ENCODE assay signal across 18 cellular contexts in genomic region chr2:196284901-196285589, GRCh38.
DNase-seq lines count a peak whose midpoint lies in the region; ATAC-seq, FAIRE-seq and TF ChIP-seq lines count a peak whose summit lies in the region.
"Had no signal": no experiment of that assay in that cellular context is flagged by ENCODE, and none has a peak within 500 bp of the region (broad histone marks: within the 10 kb centered on the region; RNA-seq: fewer than 3 reads in every experiment).

No MANE protein-coding gene starts in this region.

- H2AFZ ChIP-seq in PC-3 (ENCODE audit: low read length), result peak overlapping the region; percentile 58

- TF ChIP-seq CTCF in PC-3 (conservative IDR thresholded peaks at IDR 0.05; ENCODE audit: low read depth, low read length) (no peak), coronary artery (IDR thresholded peaks at IDR 0.05) (no peak), osteocyte (IDR thresholded peaks at IDR 0.05) (no peak), glutamatergic neuron (IDR thresholded peaks at IDR 0.05; ENCODE audit: partially characterized antibody, unreplicated experiment) (no peak)

- POLR2A ChIA-PET in PC-3 (lab: Charles Lee; ENCODE audit: unreplicated experiment), result no interaction called here

- H3K36me3 ChIP-seq in PC-3 (ENCODE audit: low read depth, low read length), result no peaks in the 10 kb centered on the region
- H3K36me3 ChIP-seq: BLaER1 treated with 17β-estradiol and CSF1 and Interleukin-3, amounts not matched to agents 10 nM and 100 nM; WERI-Rb-1 had no signal

- no peaks in the 10 kb centered on the region for H3K9me2 ChIP-seq in PC-3 (replicated peaks; ENCODE audit: low read length)

- no peak for ATAC-seq in PC-3
- no peak for ATAC-seq in GM18909 (IDR thresholded peaks at IDR 0.05; ENCODE audit: poor library complexity, unreplicated experiment)
- ATAC-seq in GM19455 (IDR thresholded peaks at IDR 0.05; ENCODE audit: unreplicated experiment), result no peak
- ATAC-seq: Panc1 had no signal

- CTCF ChIA-PET in PC-3 (lab: Charles Lee), result no interaction called here

- no peak overlapping the region for H3K4me3 ChIP-seq in PC-3 (ENCODE audit: low read length)
- peak overlapping the region; percentile 20 for H3K4me3 ChIP-seq in coronary artery
- H3K4me3 ChIP-seq: BLaER1 treated with 17β-estradiol and CSF1 and Interleukin-3, amounts not matched to agents 10 nM and 100 nM had no signal

- H3K79me2 ChIP-seq in PC-3 (ENCODE audit: low read length), result no peaks in the 10 kb centered on the region

- H3F3A ChIP-seq in PC-3 (ENCODE audit: low read length, unreplicated experiment), result no peaks in the 10 kb centered on the region

- H3K4me2 ChIP-seq in PC-3 (ENCODE audit: low read length), result no peak overlapping the region
- H3K4me2 ChIP-seq: BLaER1 treated with 17β-estradiol and CSF1 and Interleukin-3, amounts not matched to agents 10 nM and 100 nM had no signal

- intact Hi-C loops in PC-3 (cut with micrococcal nuclease), result no loop called here

- H3K9me3 Mint-ChIP-seq in osteocyte (ENCODE audit: unreplicated experiment) (peaks cover under 1% of the 10 kb centered on the region), glutamatergic neuron (ENCODE audit: unreplicated experiment) (peaks cover 4% of the 10 kb centered on the region)

- peaks cover 14% of the 10 kb centered on the region; the same call in 1 of the 2 replicates for H3K4me1 ChIP-seq in PC-3 (ENCODE audit: insufficient read depth, low read length)

- no peaks in the 10 kb centered on the region for H4K20me1 ChIP-seq in PC-3 (ENCODE audit: low read length)
- H4K20me1 ChIP-seq: BLaER1 treated with 17β-estradiol and CSF1 and Interleukin-3, amounts not matched to agents 10 nM and 100 nM had no signal

- H3K9ac ChIP-seq in PC-3 (ENCODE audit: low read length), result no peak overlapping the region
- H3K9ac ChIP-seq: BLaER1 treated with 17β-estradiol and CSF1 and Interleukin-3, amounts not matched to agents 10 nM and 100 nM had no signal

- DNase-seq in GM19239 (ENCODE audit: insufficient read length, low spot score) (no peak), PC-3 (no peak), coronary artery (ENCODE audit: low spot score) (no peak), osteocyte (ENCODE audit: extremely low spot score, unreplicated experiment) (no peak), NCI-H2196 (lab: John Stamatoyannopoulos, UW; ENCODE audit: unreplicated experiment) (no peak), glutamatergic neuron (no peak)
- DNase-seq: activated gamma-delta T cell treated with Interleukin-2 at 50 U/mL for 16 hours; DMS79; mesendoderm; NCI-H2029; NCI-H510A; stimulated activated CD4-positive, alpha-beta T cell treated with anti-CD3 and anti-CD28 coated beads, Interleukin-1b, Interleukin-23, amount 100 ng/mL, for 48 hours; SW 1271; WERI-Rb-1 had no signal

- no peaks in the 10 kb centered on the region for H3K9me3 ChIP-seq in PC-3 (ENCODE audit: low read length)
- H3K9me3 ChIP-seq: BLaER1 treated with 17β-estradiol and CSF1 and Interleukin-3, amounts not matched to agents 10 nM and 100 nM had no signal

- no peaks in the 10 kb centered on the region for H3K36me3 Mint-ChIP-seq in osteocyte (ENCODE audit: unreplicated experiment)
- H3K36me3 Mint-ChIP-seq in glutamatergic neuron (ENCODE audit: unreplicated experiment), result no peaks in the 10 kb centered on the region

- no TSS peak for BruUV-seq in PC-3 (replicated peaks; lab: Mats Ljungman, UMichigan)

- H3K4me3 Mint-ChIP-seq in osteocyte (ENCODE audit: unreplicated experiment) (peak overlapping the region; percentile 61), glutamatergic neuron (ENCODE audit: unreplicated experiment) (no peak overlapping the region)

- H3K4me1 Mint-ChIP-seq in osteocyte (ENCODE audit: unreplicated experiment), result peaks cover 34% of the 10 kb centered on the region
- H3K4me1 Mint-ChIP-seq in glutamatergic neuron (ENCODE audit: low read depth, unreplicated experiment), result no peaks in the 10 kb centered on the region

- H3K27me3 Mint-ChIP-seq in osteocyte (ENCODE audit: unreplicated experiment) (no peaks in the 10 kb centered on the region), glutamatergic neuron (ENCODE audit: unreplicated experiment) (no peaks in the 10 kb centered on the region)

- no peaks in the 10 kb centered on the region for H3K27me3 ChIP-seq in PC-3 (ENCODE audit: low read length)
- H3K27me3 ChIP-seq: BLaER1 treated with 17β-estradiol and CSF1 and Interleukin-3, amounts not matched to agents 10 nM and 100 nM had no signal

- peak; percentile 35 for FAIRE-seq in GM19239 (lab: Jason Lieb, UNC)

- peak overlapping the region; percentile 97 for H3K27ac Mint-ChIP-seq in osteocyte (ENCODE audit: unreplicated experiment)
- H3K27ac Mint-ChIP-seq in glutamatergic neuron (ENCODE audit: unreplicated experiment), result no peak overlapping the region

- H3K27ac ChIP-seq in PC-3 (ENCODE audit: low read length) (no peak overlapping the region), coronary artery (peak overlapping the region; percentile 29 to 64)
- H3K27ac ChIP-seq: BLaER1 treated with 17β-estradiol and CSF1 and Interleukin-3, amounts not matched to agents 10 nM and 100 nM; WERI-Rb-1 had no signal
